ENCODE assay signal across 22 cellular contexts in genomic region chr2:11602563-11603182, GRCh38.
DNase-seq lines count a peak whose midpoint lies in the region; ATAC-seq and TF ChIP-seq lines count a peak whose summit lies in the region.
"Had no signal": no experiment of that assay in that cellular context is flagged by ENCODE, and none has a peak within 500 bp of the region (broad histone marks: within the 10 kb centered on the region; RNA-seq: fewer than 3 reads in every experiment).

No MANE protein-coding gene starts in this region.

- intact Hi-C loops in aorta (cut with DNase I) = no loop called here

- DNase-seq in SK-N-SH (no peak), dermis blood vessel endothelial cell (peak; percentile 61), lung microvascular endothelial cell (ENCODE audit: low read depth in 2 of 2) (peak; percentile 15 to 95), aorta (peak; percentile 4 to 5), medulla oblongata (ENCODE audit: extremely low spot score) (no peak), SKM-1 (lab: John Stamatoyannopoulos, UW; ENCODE audit: unreplicated experiment) (no peak)
- DNase-seq: Calu3; CD8-positive, alpha-beta memory T cell; MG63; NCI-H1417; NCI-H1694 treated with DMSO at 0.1 percent for 48 hours; NCI-H2081 treated with DMSO at 0.1 percent for 48 hours; NCI-H2171 treated with DMSO at 0.1 percent for 48 hours; NCI-H524 treated with DMSO at 0.1 percent for 48 hours; NCI-H82; OCI-M1 had no signal

- H3K9me3 ChIP-seq in SK-N-SH (no peaks in the 10 kb centered on the region), aorta (ENCODE audit: control insufficient read depth, low read length) (no peaks in the 10 kb centered on the region)
- H3K9me3 ChIP-seq: BLaER1 treated with 17β-estradiol and CSF1 and Interleukin-3, amounts not matched to agents 10 nM and 100 nM had no signal

- no peak for TF ChIP-seq RAD21 in SK-N-SH (IDR thresholded peaks at IDR 0.05; ENCODE audit: low read length)

- no peaks in the 10 kb centered on the region for H3F3A ChIP-seq in SK-N-SH (replicated peaks; ENCODE audit: insufficient read depth)

- 83% methylated on average over 7 of the region's 7 CpGs for WGBS in SK-N-SH (ENCODE audit: low lambda C conversion rate)
- 71 to 75% methylated on average over 7 of the region's 7 CpGs for WGBS in aorta, 2 donors

- CTCF ChIA-PET in SK-N-SH (lab: Yijun Ruan, JAX) = interaction anchor here (0.7 to 10.2 kb wide), 12 partner anchors 11 to 770 kb away, joined by 3 to 119 read pairs (median 4); no protein-coding TSS in a partner anchor

- POLR2A ChIA-PET in SK-N-SH (lab: Yijun Ruan, JAX) = no interaction called here

- H3K36me3 ChIP-seq in SK-N-SH (replicated peaks in 1 of 2; ENCODE audit: control insufficient read depth in 1 of 2, insufficient read depth in 2 of 2, low read length in 1 of 2) = peaks cover 0 to 46% of the 10 kb centered on the region in 2 experiments
- H3K36me3 ChIP-seq in aorta (ENCODE audit: control insufficient read depth in 1 of 2, insufficient read depth in 2 of 2, low read length in 1 of 2) = no peaks in the 10 kb centered on the region
- H3K36me3 ChIP-seq: BLaER1 treated with 17β-estradiol and CSF1 and Interleukin-3, amounts not matched to agents 10 nM and 100 nM; MG63 had no signal

- no peak for TF ChIP-seq CTCF in SK-N-SH (IDR thresholded peaks at IDR 0.05)

- no peak overlapping the region for H3K9ac ChIP-seq in SK-N-SH
- H3K9ac ChIP-seq: BLaER1 treated with 17β-estradiol and CSF1 and Interleukin-3, amounts not matched to agents 10 nM and 100 nM had no signal

- H3K79me2 ChIP-seq in SK-N-SH (ENCODE audit: insufficient read depth) = no peaks in the 10 kb centered on the region

- H3K9me2 ChIP-seq in SK-N-SH = no peaks in the 10 kb centered on the region

- no peak overlapping the region for H3K4me3 ChIP-seq in SK-N-SH (ENCODE audit: low read depth in 2 of 2, low read length in 1 of 2)
- no peak overlapping the region for H3K4me3 ChIP-seq in aorta (ENCODE audit: low read length in 2 of 2)
- H3K4me3 ChIP-seq: BLaER1 treated with 17β-estradiol and CSF1 and Interleukin-3, amounts not matched to agents 10 nM and 100 nM; K562; MG63 had no signal

- ATAC-seq in SK-N-SH treated with all-trans-retinoic acid at 6 μM for 48 hours = no peak
- no peak for ATAC-seq in aorta (ENCODE audit: low FRiP score)
- ATAC-seq in HG02623 (IDR thresholded peaks at IDR 0.05; ENCODE audit: unreplicated experiment) = no peak
- ATAC-seq: K562, Right ventricle myocardium inferior had no signal

- H3K4me1 ChIP-seq in SK-N-SH (ENCODE audit: control insufficient read depth in 1 of 2, insufficient read depth in 2 of 2, low read depth in 1 of 2, low read length in 1 of 2) (no peaks in the 10 kb centered on the region), aorta (ENCODE audit: control insufficient read depth in 1 of 2, insufficient read depth in 2 of 2, low read length in 2 of 2) (no peaks in the 10 kb centered on the region)

- H4K20me1 ChIP-seq in SK-N-SH (ENCODE audit: insufficient read depth) = no peaks in the 10 kb centered on the region

- H3K4me2 ChIP-seq in SK-N-SH = peak overlapping the region; percentile 24
- H3K4me2 ChIP-seq: BLaER1 treated with 17β-estradiol and CSF1 and Interleukin-3, amounts not matched to agents 10 nM and 100 nM had no signal

- H3K27ac ChIP-seq in SK-N-SH (ENCODE audit: low read depth in 2 of 2, low read length in 1 of 2) (no peak overlapping the region), aorta (ENCODE audit: low read depth in 1 of 2, low read length in 2 of 2) (no peak overlapping the region)
- H3K27ac ChIP-seq: 22Rv1; BLaER1 treated with 17β-estradiol and CSF1 and Interleukin-3, amounts not matched to agents 10 nM and 100 nM had no signal

- TF ChIP-seq EP300 in SK-N-SH (IDR thresholded peaks at IDR 0.05; ENCODE audit: borderline replicate concordance in 1 of 2, low read depth in 1 of 2, low read length in 1 of 2) = no peak

- H3K27me3 ChIP-seq in SK-N-SH (ENCODE audit: insufficient read depth) (no peaks in the 10 kb centered on the region), aorta (ENCODE audit: control insufficient read depth in 1 of 2, insufficient read depth in 2 of 2, low read length in 1 of 2) (peaks cover 0 to 3% of the 10 kb centered on the region in 2 donors)
- H3K27me3 ChIP-seq: BLaER1 treated with 17β-estradiol and CSF1 and Interleukin-3, amounts not matched to agents 10 nM and 100 nM; MG63 had no signal

- H2AFZ ChIP-seq in SK-N-SH (ENCODE audit: low read depth) = no peak overlapping the region; the same call in 1 of the 2 replicates

TF ChIP-seq in SK-N-SH, 30 proteins besides CTCF, POLR2A, EP300 and RAD21:
- TF ChIP-seq, protein P1, sequence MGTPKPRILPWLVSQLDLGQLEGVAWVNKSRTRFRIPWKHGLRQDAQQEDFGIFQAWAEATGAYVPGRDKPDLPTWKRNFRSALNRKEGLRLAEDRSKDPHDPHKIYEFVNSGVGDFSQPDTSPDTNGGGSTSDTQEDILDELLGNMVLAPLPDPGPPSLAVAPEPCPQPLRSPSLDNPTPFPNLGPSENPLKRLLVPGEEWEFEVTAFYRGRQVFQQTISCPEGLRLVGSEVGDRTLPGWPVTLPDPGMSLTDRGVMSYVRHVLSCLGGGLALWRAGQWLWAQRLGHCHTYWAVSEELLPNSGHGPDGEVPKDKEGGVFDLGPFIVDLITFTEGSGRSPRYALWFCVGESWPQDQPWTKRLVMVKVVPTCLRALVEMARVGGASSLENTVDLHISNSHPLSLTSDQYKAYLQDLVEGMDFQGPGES (IDR thresholded peaks at IDR 0.05; ENCODE audit: low read depth, low read length) = no peak
- TF ChIP-seq FOXM1 (IDR thresholded peaks at IDR 0.05; ENCODE audit: low read depth) = no peak

TF ChIP-seq in SK-N-SH treated with all-trans-retinoic acid at 6 μM for 48 hours, 23 proteins besides CTCF, POLR2A, EP300 and RAD21:
- TF ChIP-seq, protein P2, sequence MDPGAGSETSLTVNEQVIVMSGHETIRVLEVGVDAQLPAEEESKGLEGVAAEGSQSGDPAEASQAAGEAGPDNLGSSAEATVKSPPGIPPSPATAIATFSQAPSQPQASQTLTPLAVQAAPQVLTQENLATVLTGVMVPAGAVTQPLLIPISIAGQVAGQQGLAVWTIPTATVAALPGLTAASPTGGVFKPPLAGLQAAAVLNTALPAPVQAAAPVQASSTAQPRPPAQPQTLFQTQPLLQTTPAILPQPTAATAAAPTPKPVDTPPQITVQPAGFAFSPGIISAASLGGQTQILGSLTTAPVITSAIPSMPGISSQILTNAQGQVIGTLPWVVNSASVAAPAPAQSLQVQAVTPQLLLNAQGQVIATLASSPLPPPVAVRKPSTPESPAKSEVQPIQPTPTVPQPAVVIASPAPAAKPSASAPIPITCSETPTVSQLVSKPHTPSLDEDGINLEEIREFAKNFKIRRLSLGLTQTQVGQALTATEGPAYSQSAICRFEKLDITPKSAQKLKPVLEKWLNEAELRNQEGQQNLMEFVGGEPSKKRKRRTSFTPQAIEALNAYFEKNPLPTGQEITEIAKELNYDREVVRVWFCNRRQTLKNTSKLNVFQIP (CRISPR knock-in tag; IDR thresholded peaks at IDR 0.05; ENCODE audit: borderline replicate concordance, low read depth) = no peak
- no peak for TF ChIP-seq TOX (CRISPR knock-in tag; IDR thresholded peaks at IDR 0.05; ENCODE audit: borderline replicate concordance)
- TF ChIP-seq GLIS3 (CRISPR knock-in tag; IDR thresholded peaks at IDR 0.05) = no peak
- TF ChIP-seq, protein P3, sequence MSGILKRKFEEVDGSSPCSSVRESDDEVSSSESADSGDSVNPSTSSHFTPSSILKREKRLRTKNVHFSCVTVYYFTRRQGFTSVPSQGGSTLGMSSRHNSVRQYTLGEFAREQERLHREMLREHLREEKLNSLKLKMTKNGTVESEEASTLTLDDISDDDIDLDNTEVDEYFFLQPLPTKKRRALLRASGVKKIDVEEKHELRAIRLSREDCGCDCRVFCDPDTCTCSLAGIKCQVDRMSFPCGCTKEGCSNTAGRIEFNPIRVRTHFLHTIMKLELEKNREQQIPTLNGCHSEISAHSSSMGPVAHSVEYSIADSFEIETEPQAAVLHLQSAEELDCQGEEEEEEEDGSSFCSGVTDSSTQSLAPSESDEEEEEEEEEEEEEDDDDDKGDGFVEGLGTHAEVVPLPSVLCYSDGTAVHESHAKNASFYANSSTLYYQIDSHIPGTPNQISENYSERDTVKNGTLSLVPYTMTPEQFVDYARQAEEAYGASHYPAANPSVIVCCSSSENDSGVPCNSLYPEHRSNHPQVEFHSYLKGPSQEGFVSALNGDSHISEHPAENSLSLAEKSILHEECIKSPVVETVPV (CRISPR knock-in tag; IDR thresholded peaks at IDR 0.05) = no peak
- no peak for TF ChIP-seq TCF4 (CRISPR knock-in tag; IDR thresholded peaks at IDR 0.05; ENCODE audit: borderline replicate concordance)

Comparison
In these comparisons a context has a peak if more than half of its experiments do, and no peak if none do; other contexts are left out.
1. DNase-seq: peak in dermis blood vessel endothelial cell (single experiment), lung microvascular endothelial cell (2 of 2) and aorta (2 of 2); none in SK-N-SH (single experiment), medulla oblongata (single experiment) and SKM-1 (single experiment).